ENCODE assay signal across 37 cellular contexts in genomic region chr22:37713761-37714160, GRCh38.
"Had no signal": no experiment of that assay in that cellular context is flagged by ENCODE, and none has a peak within 500 bp of the region (broad histone marks: within the 10 kb centered on the region; RNA-seq: fewer than 3 reads in every experiment).

No MANE protein-coding gene starts in this region.

- H3K9me3 ChIP-seq: adrenal gland, ascending aorta had no signal

- DNase-seq: activated B cell treated with CpG ODN at 0.5 μM for 24 hours; activated CD4-positive, alpha-beta memory T cell treated with anti-CD3 and anti-CD28 coated beads for 36 hours; activated CD4-positive, alpha-beta T cell treated with anti-CD3 and anti-CD28 coated beads for 4 hours; activated CD4-positive, alpha-beta T cell treated with anti-CD3 and anti-CD28 coated beads, Interleukin-2, amount 10 ng/mL, durations not matched to agents 24 days and 14 days; activated CD4-positive, alpha-beta T cell treated with anti-CD3 and anti-CD28 coated beads, Interleukin-2, amount 50 U/mL, for 1 hour; activated CD4-positive, alpha-beta T cell treated with anti-CD3 and anti-CD28 coated beads, Interleukin-2, amount 50 U/mL, for 4 hours; activated CD4-positive, CD25-positive, alpha-beta regulatory T cell treated with anti-CD3 and anti-CD28 coated beads, Interleukin-2, amount 50 U/mL, for 72 hours; activated CD8-positive, alpha-beta memory T cell treated with anti-CD3 and anti-CD28 coated beads, Interleukin-2, amount 50 U/mL, for 4 hours; activated CD8-positive, alpha-beta T cell treated with anti-CD3 and anti-CD28 coated beads for 36 hours; activated effector memory CD4-positive, alpha-beta T cell treated with anti-CD3 and anti-CD28 coated beads, Interleukin-2, amount 50 U/mL, for 16 hours; activated gamma-delta T cell treated with Interleukin-2 at 50 U/mL for 16 hours; activated naive CD4-positive, alpha-beta T cell; activated naive CD4-positive, alpha-beta T cell treated with anti-CD3 and anti-CD28 coated beads for 36 hours; activated naive CD4-positive, alpha-beta T cell treated with anti-CD3 and anti-CD28 coated beads, Interleukin-2, amount 50 U/mL, for 16 hours; activated naive CD8-positive, alpha-beta T cell treated with anti-CD3 and anti-CD28 coated beads for 36 hours; activated T-cell treated with anti-CD3 and anti-CD28 coated beads for 4 hours; activated T-cell treated with anti-CD3 and anti-CD28 coated beads, Interleukin-2, amount 50 U/mL, for 1 hour; activated T-cell treated with anti-CD3 and anti-CD28 coated beads, Interleukin-2, amount 50 U/mL, for 4 hours; activated T-cell treated with anti-CD3 and anti-CD28 coated beads, Interleukin-2, amount 50 U/mL, for 72 hours; adrenal gland; amniotic stem cell; anterior cingulate cortex; caudate nucleus; cerebellar nuclear complex; T-helper 1 cell; T-helper 2 cell; T-helper 9 cell had no signal

- ATAC-seq: activated CD8-positive, alpha-beta T cell treated with anti-CD3 and anti-CD28 coated beads for 36 hours; activated naive CD4-positive, alpha-beta T cell treated with anti-CD3 and anti-CD28 coated beads, Interleukin-2, amount 50 U/mL, for 72 hours; activated T-cell treated with anti-CD3 and anti-CD28 coated beads, Interleukin-2, amount 50 U/mL, for 4 hours; activated T-cell treated with anti-CD3 and anti-CD28 coated beads, Interleukin-2, amount 50 U/mL, for 72 hours; activated T-helper 17 cell treated with anti-CD3 and anti-CD28 coated beads, Interleukin-2, amount 50 U/mL, for 72 hours had no signal

- H3K27me3 ChIP-seq: adrenal gland, ascending aorta, cardiac muscle cell had no signal

- H3K4me3 ChIP-seq: adrenal gland, ascending aorta, cardiac muscle cell had no signal

- H3K27ac Mint-ChIP-seq: activated B cell treated with CpG ODN at 0.5 μM for 24 hours; activated CD4-positive, alpha-beta memory T cell treated with anti-CD3 and anti-CD28 coated beads for 36 hours; activated CD4-positive, alpha-beta T cell treated with anti-CD3 and anti-CD28 coated beads, Interleukin-2, amount 10 ng/mL, durations not matched to agents 24 days and 14 days; activated CD8-positive, alpha-beta T cell treated with anti-CD3 and anti-CD28 coated beads for 36 hours; activated naive CD4-positive, alpha-beta T cell treated with anti-CD3 and anti-CD28 coated beads for 36 hours; activated naive CD8-positive, alpha-beta T cell treated with anti-CD3 and anti-CD28 coated beads for 36 hours; activated T-cell treated with anti-CD3 and anti-CD28 coated beads, Interleukin-2, amount 50 U/mL, for 72 hours; activated T-helper 1 cell treated with anti-CD3 and anti-CD28 coated beads, Interleukin-12 subunit alpha, Interleukin-12 subunit beta, Interleukin-2, Interleukin-4 antibody, amounts not matched to agents 30 ng/mL and 10 ng/mL and 1 ng/mL, durations not matched to agents 14 hours and 24 hours and 36 hours; activated T-helper 17 cell treated with anti-CD3 and anti-CD28 coated beads, Interleukin-2, amount 50 U/mL, for 72 hours; brain; T-helper 1 cell treated with Interleukin-12 subunit alpha and Interleukin-12 subunit beta and Interleukin-4 antibody, amounts not matched to agents 30 μg/mL and 1 μg/mL, for 36 hours; T-helper 2 cell treated with Interferon-gamma antibody and Interleukin-4, amounts not matched to agents 5 μg/mL and 100 μg/mL, for 36 hours had no signal

- H3K36me3 Mint-ChIP-seq: activated naive CD8-positive, alpha-beta T cell treated with anti-CD3 and anti-CD28 coated beads for 36 hours had no signal

- H3K4me1 Mint-ChIP-seq: activated B cell treated with CpG ODN at 0.5 μM for 24 hours; activated CD4-positive, alpha-beta T cell treated with anti-CD3 and anti-CD28 coated beads, Interleukin-2, amount 10 ng/mL, durations not matched to agents 24 days and 14 days; activated naive CD8-positive, alpha-beta T cell treated with anti-CD3 and anti-CD28 coated beads for 36 hours; brain; central memory CD8-positive, alpha-beta T cell had no signal

- H3K4me3 Mint-ChIP-seq: activated B cell treated with CpG ODN at 0.5 μM for 24 hours; activated CD4-positive, alpha-beta memory T cell treated with anti-CD3 and anti-CD28 coated beads for 36 hours; activated CD4-positive, alpha-beta T cell treated with anti-CD3 and anti-CD28 coated beads, Interleukin-2, amount 10 ng/mL, durations not matched to agents 24 days and 14 days; activated CD8-positive, alpha-beta T cell treated with anti-CD3 and anti-CD28 coated beads for 36 hours; activated naive CD4-positive, alpha-beta T cell treated with anti-CD3 and anti-CD28 coated beads for 36 hours; activated naive CD8-positive, alpha-beta T cell treated with anti-CD3 and anti-CD28 coated beads for 36 hours; activated T-cell treated with anti-CD3 and anti-CD28 coated beads, Interleukin-2, amount 50 U/mL, for 4 hours; activated T-cell treated with anti-CD3 and anti-CD28 coated beads, Interleukin-2, amount 50 U/mL, for 72 hours; activated T-helper 1 cell treated with anti-CD3 and anti-CD28 coated beads, Interleukin-12 subunit alpha, Interleukin-12 subunit beta, Interleukin-2, Interleukin-4 antibody, amounts not matched to agents 30 ng/mL and 10 ng/mL and 1 ng/mL, durations not matched to agents 14 hours and 24 hours and 36 hours; activated T-helper 17 cell treated with anti-CD3 and anti-CD28 coated beads, Interleukin-2, amount 50 U/mL, for 72 hours; brain; central memory CD8-positive, alpha-beta T cell; T-helper 1 cell treated with Interleukin-12 subunit alpha and Interleukin-12 subunit beta and Interleukin-4 antibody, amounts not matched to agents 30 μg/mL and 1 μg/mL, for 36 hours; T-helper 2 cell treated with Interferon-gamma antibody and Interleukin-4, amounts not matched to agents 5 μg/mL and 100 μg/mL, for 36 hours had no signal

- H3K27me3 Mint-ChIP-seq: activated B cell treated with CpG ODN at 0.5 μM for 24 hours; activated CD4-positive, alpha-beta memory T cell treated with anti-CD3 and anti-CD28 coated beads for 36 hours; activated CD4-positive, alpha-beta T cell treated with anti-CD3 and anti-CD28 coated beads, Interleukin-2, amount 10 ng/mL, durations not matched to agents 24 days and 14 days; activated CD8-positive, alpha-beta T cell treated with anti-CD3 and anti-CD28 coated beads for 36 hours; activated naive CD8-positive, alpha-beta T cell treated with anti-CD3 and anti-CD28 coated beads for 36 hours; activated T-helper 17 cell treated with anti-CD3 and anti-CD28 coated beads, Interleukin-2, amount 50 U/mL, for 72 hours; brain; central memory CD8-positive, alpha-beta T cell had no signal

- H3K36me3 ChIP-seq: adrenal gland, ascending aorta had no signal

- H3K27ac ChIP-seq: adrenal gland, ascending aorta, cardiac muscle cell, VCaP had no signal

- H3K9me3 Mint-ChIP-seq: activated B cell treated with CpG ODN at 0.5 μM for 24 hours; activated CD4-positive, alpha-beta memory T cell treated with anti-CD3 and anti-CD28 coated beads for 36 hours; activated CD4-positive, alpha-beta T cell treated with anti-CD3 and anti-CD28 coated beads, Interleukin-2, amount 10 ng/mL, durations not matched to agents 24 days and 14 days; activated CD8-positive, alpha-beta T cell treated with anti-CD3 and anti-CD28 coated beads for 36 hours; activated naive CD4-positive, alpha-beta T cell treated with anti-CD3 and anti-CD28 coated beads for 36 hours; activated naive CD4-positive, alpha-beta T cell treated with anti-CD3 and anti-CD28 coated beads, Interleukin-2, amount 50 U/mL, for 72 hours; activated naive CD8-positive, alpha-beta T cell treated with anti-CD3 and anti-CD28 coated beads for 36 hours; activated T-cell treated with anti-CD3 and anti-CD28 coated beads, Interleukin-2, amount 50 U/mL, for 4 hours; activated T-cell treated with anti-CD3 and anti-CD28 coated beads, Interleukin-2, amount 50 U/mL, for 72 hours; activated T-helper 1 cell treated with anti-CD3 and anti-CD28 coated beads, Interleukin-12 subunit alpha, Interleukin-12 subunit beta, Interleukin-2, Interleukin-4 antibody, amounts not matched to agents 30 ng/mL and 10 ng/mL and 1 ng/mL, durations not matched to agents 14 hours and 24 hours and 36 hours; activated T-helper 17 cell treated with anti-CD3 and anti-CD28 coated beads, Interleukin-2, amount 50 U/mL, for 72 hours; brain; central memory CD8-positive, alpha-beta T cell; T-helper 1 cell treated with Interleukin-12 subunit alpha and Interleukin-12 subunit beta and Interleukin-4 antibody, amounts not matched to agents 30 μg/mL and 1 μg/mL, for 36 hours; T-helper 2 cell treated with Interferon-gamma antibody and Interleukin-4, amounts not matched to agents 5 μg/mL and 100 μg/mL, for 36 hours had no signal

- H3K4me1 ChIP-seq: adrenal gland, ascending aorta had no signal
